Comparison of ENCODE assay signal across 8 cellular contexts in the genomic region with DNA sequence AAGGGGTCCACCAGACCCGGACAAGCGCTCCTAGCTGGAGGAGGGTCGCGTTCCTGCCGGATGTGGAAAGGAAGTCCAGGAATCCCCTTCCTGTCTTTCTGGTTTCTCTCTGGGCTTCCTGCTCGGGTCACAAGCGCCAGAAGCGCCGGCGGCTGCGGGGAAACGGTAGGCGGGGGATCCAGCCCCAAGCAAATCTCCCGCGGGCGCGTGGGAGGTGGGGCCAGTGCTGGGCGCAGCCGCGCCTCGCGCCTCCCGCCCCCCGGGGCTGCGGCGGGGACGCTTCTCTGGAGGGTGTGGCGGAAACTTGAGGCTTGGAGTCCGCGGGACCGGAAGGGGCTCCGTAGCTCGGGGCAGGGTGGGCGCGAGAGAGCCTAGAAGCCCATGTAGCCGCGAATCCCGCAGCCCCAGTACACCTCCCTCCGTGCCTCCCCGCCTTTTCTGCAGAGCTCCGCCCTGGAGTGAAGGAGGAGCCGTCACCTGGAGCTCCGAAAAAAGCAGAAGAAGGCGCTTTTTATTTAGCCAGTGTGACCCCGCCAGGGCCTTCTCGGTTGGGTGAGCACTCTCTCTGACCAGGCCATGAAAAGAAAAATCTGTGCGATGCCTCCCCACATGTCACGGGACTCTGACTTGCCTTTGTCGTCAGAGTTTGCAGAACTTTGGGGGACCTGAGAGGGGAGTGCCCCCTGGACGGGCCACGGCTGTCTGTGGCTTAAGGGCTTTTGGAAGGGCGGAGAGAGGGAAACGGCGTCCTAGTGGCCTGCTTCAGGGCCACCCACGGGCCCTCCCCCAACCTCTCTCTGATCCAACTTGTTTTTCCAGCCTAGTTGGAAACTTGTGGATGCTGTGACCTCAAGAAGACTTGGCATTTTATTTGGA. TPM values are rescaled to one million over a fixed set of nuclear protein-coding genes. Genes with fewer than 3 reads are reported as not detected.
DNase-seq lines count a peak whose midpoint lies in the region; ATAC-seq and TF ChIP-seq lines count a peak whose summit lies in the region.

No MANE protein-coding gene starts in this region.

- CTCF ChIA-PET in BJ (lab: Yijun Ruan, JAX), result interaction anchor here (0.8 to 4.0 kb wide), 6 partner anchors 12 to 317 kb away, joined by 3 to 26 read pairs (median 3); no protein-coding TSS in a partner anchor

- ATAC-seq in HG03354 (IDR thresholded peaks at IDR 0.05; ENCODE audit: poor library complexity, severe bottlenecking, unreplicated experiment) (peak; percentile 78), lung (ENCODE audit: insufficient read depth, low FRiP score) (peak; percentile 95)

- WGBS in lung, 2 donors, result 0 to 1% methylated on average over 48 to 55 of the region's 55 CpGs

- H3K4me1 ChIP-seq in lung (ENCODE audit: control insufficient read depth in 2 of 2, insufficient read depth in 2 of 2, low read length in 2 of 2), result no peaks in the 10 kb centered on the region

- TF ChIP-seq POLR2A in GM19099 (IDR thresholded peaks at IDR 0.05; ENCODE audit: extremely low read depth, insufficient read length, low read depth), result peak; percentile 63

- no peaks in the 10 kb centered on the region for H3K9me3 ChIP-seq in lung (ENCODE audit: control insufficient read depth in 2 of 2, insufficient read depth in 1 of 2, low read length in 1 of 2)

- H3K36me3 ChIP-seq in BJ (ENCODE audit: control insufficient read depth, insufficient read depth, low read length), result no peaks in the 10 kb centered on the region
- no peaks in the 10 kb centered on the region for H3K36me3 ChIP-seq in lung (ENCODE audit: control insufficient read depth in 2 of 2, insufficient read depth in 2 of 2, low read length in 2 of 2)

- POLR2A ChIA-PET in BJ (lab: Charles Lee), result no interaction called here

- peak overlapping the region; percentile 79 to 97 for H3K27ac ChIP-seq in lung (ENCODE audit: low read depth in 1 of 2, low read length in 1 of 2)

- TF ChIP-seq CTCF in BJ (IDR thresholded peaks at IDR 0.05; ENCODE audit: insufficient read depth, low read depth, low read length) (no peak), lung (IDR thresholded peaks at IDR 0.05; ENCODE audit: control extremely low read depth, extremely low read depth) (no peak)

- H3K4me3 ChIP-seq in BJ (ENCODE audit: low read depth, low read length) (peak overlapping the region; percentile 73), lung (peak overlapping the region; percentile 62)

- DNase-seq in BJ (ENCODE audit: low read depth) (no peak), NCI-H69 (lab: John Stamatoyannopoulos, UW) (peak; percentile 95), ecto neural progenitor cell (ENCODE audit: low spot score) (peak; percentile 93), lung (ENCODE audit: low spot score) (peak; percentile 78)
- DNase-seq in activated CD4-positive, alpha-beta T cell treated with anti-CD3 and anti-CD28 coated beads, Interleukin-2, amount 50 U/mL, for 48 hours, result peak; percentile 93 to 94
- DNase-seq in stimulated activated CD4-positive, alpha-beta T cell treated with anti-CD3 and anti-CD28 coated beads, TNF-alpha, amount 100 ng/mL, for 4 hours (ENCODE audit: low read depth in 3 of 3), result peak; percentile 70 to 79 (median 75)

- H3K27me3 ChIP-seq in BJ (ENCODE audit: control insufficient read depth, insufficient read depth, low read length) (no peaks in the 10 kb centered on the region), lung (ENCODE audit: control insufficient read depth, insufficient read depth) (no peaks in the 10 kb centered on the region)

RNA-seq across cellular contexts. Expression of a gene that starts 21.4 kb away (rescaled TPM):
- polyA plus RNA-seq in BJ (2011; rRNA removed), result 1.7 and 3.6 TPM in 2 replicates
- polyA minus RNA-seq in BJ (2011; rRNA and poly(A)+ RNA removed), result 1.7 and 2.2 TPM in 2 replicates
- 10 to 100 TPM; 11.6 to 30.5 TPM for total RNA-seq in lung
- polyA plus RNA-seq in lung, result 1 to 10 TPM; 4.4 to 6.4 TPM

RNA-seq across cellular contexts. Expression of a gene that starts 40.3 kb away (rescaled TPM):
- not detected in 2 replicates for polyA plus RNA-seq in BJ (2011; rRNA removed)
- not detected in 2 replicates for polyA minus RNA-seq in BJ (2011; rRNA and poly(A)+ RNA removed)
- total RNA-seq in lung, result 1 to 10 TPM; 1.4 to 3.5 TPM
- 1 to 10 TPM; 1.9 to 2.7 TPM for polyA plus RNA-seq in lung
